8 cellular contexts compared by ENCODE assay signal in genomic region chr22:26429458-26430238, GRCh38. TPM values are rescaled to one million over a fixed set of nuclear protein-coding genes. Genes with fewer than 3 reads are reported as not detected.
DNase-seq lines count a peak whose midpoint lies in the region; ATAC-seq and TF ChIP-seq lines count a peak whose summit lies in the region.

No MANE protein-coding gene starts in this region.

- H3K9me3 ChIP-seq in prostate gland (no peaks in the 10 kb centered on the region), adrenal gland (replicated peaks in 1 of 3) (no peaks in the 10 kb centered on the region), thyroid gland (no peaks in the 10 kb centered on the region)

- peaks cover 5% of the 10 kb centered on the region for H3K27me3 Mint-ChIP-seq in T-helper 1 cell treated with Interleukin-12 subunit alpha and Interleukin-12 subunit beta and Interleukin-4 antibody, amounts not matched to agents 30 μg/mL and 1 μg/mL, for 36 hours (ENCODE audit: low read depth)

- peak; percentile 6 for ATAC-seq in HG02588 (IDR thresholded peaks at IDR 0.05; ENCODE audit: unreplicated experiment)
- ATAC-seq in esophagus mucosa = peak; percentile 42

- H3K4me1 ChIP-seq in prostate gland (replicated peaks) (no peaks in the 10 kb centered on the region), adrenal gland (replicated peaks in 1 of 2) (peaks cover 0 to 4% of the 10 kb centered on the region in 2 donors), thyroid gland (peaks cover 0 to 9% of the 10 kb centered on the region in 2 donors)

- DNase-seq in GM12865 (ENCODE audit: low read depth) = peak; percentile 29
- no peak for DNase-seq in prostate gland (ENCODE audit: low spot score)
- no peak for DNase-seq in adrenal gland
- DNase-seq in thyroid gland = no peak
- no peak for DNase-seq in mucosa of gallbladder (ENCODE audit: low spot score)

- intact Hi-C loops in prostate gland (cut with DNase I) (no loop called here), adrenal gland (cut with DNase I) (no loop called here), thyroid gland (cut with DNase I) (no loop called here)

- WGBS in prostate gland = 8% methylated on average over 35 of the region's 50 CpGs
- WGBS in adrenal gland, 4 donors = 6 to 11% (median 7%) methylated on average over 16 to 50 of the region's 50 CpGs
- 12% methylated on average over 28 to 29 of the region's 50 CpGs for WGBS in thyroid gland, 2 donors

- no peaks in the 10 kb centered on the region for H3K36me3 ChIP-seq in prostate gland
- H3K36me3 ChIP-seq in adrenal gland (replicated peaks in 1 of 2) = no peaks in the 10 kb centered on the region
- no peaks in the 10 kb centered on the region for H3K36me3 ChIP-seq in thyroid gland

- H3K27ac Mint-ChIP-seq in T-helper 1 cell treated with Interleukin-12 subunit alpha and Interleukin-12 subunit beta and Interleukin-4 antibody, amounts not matched to agents 30 μg/mL and 1 μg/mL, for 36 hours = peak overlapping the region; percentile 91

- H3K27me3 ChIP-seq in prostate gland (replicated peaks; ENCODE audit: insufficient read depth) (no peaks in the 10 kb centered on the region), adrenal gland (no peaks in the 10 kb centered on the region), thyroid gland (no peaks in the 10 kb centered on the region)

- H3K4me3 Mint-ChIP-seq in T-helper 1 cell treated with Interleukin-12 subunit alpha and Interleukin-12 subunit beta and Interleukin-4 antibody, amounts not matched to agents 30 μg/mL and 1 μg/mL, for 36 hours = peak overlapping the region; percentile 88

- H3K27ac ChIP-seq in prostate gland (no peak overlapping the region), adrenal gland (peak overlapping the region in 1 of 5 donors; percentile 76), thyroid gland (no peak overlapping the region)

- TF ChIP-seq CTCF in GM12865 (IDR thresholded peaks at IDR 0.05; ENCODE audit: insufficient read depth, low read depth, low read length, missing control alignments) (no peak), prostate gland (IDR thresholded peaks at IDR 0.05) (no peak), adrenal gland (IDR thresholded peaks at IDR 0.05) (no peak), thyroid gland (IDR thresholded peaks at IDR 0.05) (no peak)

- no peak for TF ChIP-seq POLR2A in prostate gland (IDR thresholded peaks at IDR 0.05)
- no peak for TF ChIP-seq POLR2A in adrenal gland (IDR thresholded peaks at IDR 0.05)
- no peak for TF ChIP-seq POLR2A in thyroid gland (IDR thresholded peaks at IDR 0.05)

- H3K9me3 Mint-ChIP-seq in T-helper 1 cell treated with Interleukin-12 subunit alpha and Interleukin-12 subunit beta and Interleukin-4 antibody, amounts not matched to agents 30 μg/mL and 1 μg/mL, for 36 hours = no peaks in the 10 kb centered on the region

- H3K4me1 Mint-ChIP-seq in T-helper 1 cell treated with Interleukin-12 subunit alpha and Interleukin-12 subunit beta and Interleukin-4 antibody, amounts not matched to agents 30 μg/mL and 1 μg/mL, for 36 hours (ENCODE audit: low read depth) = peaks cover 48% of the 10 kb centered on the region

- peaks cover 20% of the 10 kb centered on the region for H3K36me3 Mint-ChIP-seq in T-helper 1 cell treated with Interleukin-12 subunit alpha and Interleukin-12 subunit beta and Interleukin-4 antibody, amounts not matched to agents 30 μg/mL and 1 μg/mL, for 36 hours (ENCODE audit: low read depth)

- H3K4me3 ChIP-seq in GM12865 (ENCODE audit: low read depth, low read length) = peak overlapping the region; percentile 59
- H3K4me3 ChIP-seq in prostate gland = peak overlapping the region; percentile 56 to 58
- H3K4me3 ChIP-seq in adrenal gland = peak overlapping the region in 1 of 4 donors; percentile 73
- H3K4me3 ChIP-seq in thyroid gland (replicated peaks in 1 of 3) = peak overlapping the region in 1 of 3 donors; percentile 37

RNA-seq across cellular contexts. Expression of gene ASPHD2, which starts 0.6 kb away (rescaled TPM):
- 2.1 TPM for total RNA-seq in esophagus mucosa
- 1 to 10 TPM; 1.4 to 3.6 TPM for total RNA-seq in prostate gland
- total RNA-seq in adrenal gland = 1 to 10 TPM in 1 of 8 donors, under 1 TPM in 7; 0.06 to 1.7 (median 0.54) TPM
- under 1 TPM; 0.17 to 0.84 (median 0.40) TPM for polyA plus RNA-seq in adrenal gland
- 1 to 10 TPM in 3 of 4 donors, under 1 TPM in 1; 0.38 to 2.4 (median 1.6) TPM for total RNA-seq in thyroid gland
- total RNA-seq in mucosa of gallbladder = 5.5 TPM

RNA-seq across cellular contexts. Expression of gene HPS4, which starts 53.9 kb away (rescaled TPM):
- total RNA-seq in esophagus mucosa (26.2 TPM), prostate gland (10 to 100 TPM; 25.3 to 83.9 TPM), adrenal gland (10 to 100 TPM; 23.7 to 38.6 (median 32.6) TPM), thyroid gland (10 to 100 TPM; 27.4 to 51.8 (median 39.1) TPM), mucosa of gallbladder (28.3 TPM)
- polyA plus RNA-seq in adrenal gland = 10 to 100 TPM; 19.9 to 38.5 (median 26.0) TPM

RNA-seq across cellular contexts. Expression of gene SRRD, which starts 54.0 kb away (rescaled TPM):
- total RNA-seq in esophagus mucosa (21.0 TPM), prostate gland (10 to 100 TPM; 15.2 to 24.4 TPM), adrenal gland (100 to 1,000 TPM in 1 of 8 donors, 10 to 100 TPM in 7; 11.8 to 261 (median 17.1) TPM), thyroid gland (10 to 100 TPM; 17.9 to 37.4 (median 26.2) TPM), mucosa of gallbladder (18.4 TPM)
- 10 to 100 TPM; 10.3 to 18.2 (median 10.5) TPM for polyA plus RNA-seq in adrenal gland
